In genomic region chr17:73228748-73229236, GRCh38 we compare ENCODE assay signal across 8 cellular contexts. TPM values are rescaled to one million over a fixed set of nuclear protein-coding genes. Genes with fewer than 3 reads are reported as not detected.
DNase-seq lines count a peak whose midpoint lies in the region; ATAC-seq and TF ChIP-seq lines count a peak whose summit lies in the region.

No MANE protein-coding gene starts in this region.

- CTCF ChIA-PET in activated CD4-positive, alpha-beta memory T cell treated with anti-CD3 and anti-CD28 coated beads, Interleukin-2, amount 10 ng/mL, durations not matched to agents 7 days and 5 days (lab: Charles Lee): interaction anchor here (0.5 to 2.8 kb wide), 10 partner anchors 11 to 672 kb away, joined by 3 to 14 read pairs (median 4); partner anchors contain the start of gene COG1

- POLR2A ChIA-PET in activated CD4-positive, alpha-beta memory T cell treated with anti-CD3 and anti-CD28 coated beads, Interleukin-2, amount 10 ng/mL, durations not matched to agents 7 days and 5 days (lab: Charles Lee): interaction anchor here (1.2 to 3.7 kb wide), 10 partner anchors 12 to 611 kb away, joined by 3 to 29 read pairs (median 6); partner anchors contain the start of genes CDC42EP4 and COG1

- intact Hi-C loops in prostate gland (cut with DNase I): no loop called here

- no peak overlapping the region for H3K4me3 ChIP-seq in NB4 (ENCODE audit: low read depth, low read length)
- H3K4me3 ChIP-seq in gastroesophageal sphincter: no peak overlapping the region
- no peak overlapping the region for H3K4me3 ChIP-seq in prostate gland

- H3K9me3 Mint-ChIP-seq in activated CD4-positive, alpha-beta memory T cell treated with anti-CD3 and anti-CD28 coated beads, Interleukin-2, amount 10 ng/mL, durations not matched to agents 7 days and 5 days: no peaks in the 10 kb centered on the region

- no peak for TF ChIP-seq EP300 in gastroesophageal sphincter (IDR thresholded peaks at IDR 0.05)

- peak overlapping the region in 3 of 4 donors; percentile 56 to 71 (median 58) for H3K27ac ChIP-seq in gastroesophageal sphincter
- no peak overlapping the region for H3K27ac ChIP-seq in prostate gland

- peaks cover 0 to 5% of the 10 kb centered on the region in 2 donors for H3K36me3 ChIP-seq in gastroesophageal sphincter
- H3K36me3 ChIP-seq in prostate gland: no peaks in the 10 kb centered on the region

- no peaks in the 10 kb centered on the region for H3K9me3 ChIP-seq in gastroesophageal sphincter
- H3K9me3 ChIP-seq in prostate gland: no peaks in the 10 kb centered on the region

- H3K4me3 Mint-ChIP-seq in activated CD4-positive, alpha-beta memory T cell treated with anti-CD3 and anti-CD28 coated beads, Interleukin-2, amount 10 ng/mL, durations not matched to agents 7 days and 5 days: peak overlapping the region; percentile 36

- TF ChIP-seq POLR2A in NB4 (IDR thresholded peaks at IDR 0.05; ENCODE audit: extremely low read depth, insufficient read length): no peak
- TF ChIP-seq POLR2A in gastroesophageal sphincter (IDR thresholded peaks at IDR 0.05): no peak
- TF ChIP-seq POLR2A in prostate gland (IDR thresholded peaks at IDR 0.05): no peak

- H3K4me1 ChIP-seq in gastroesophageal sphincter (peaks cover 4 to 63% (median 35%) of the 10 kb centered on the region in 3 donors), prostate gland (replicated peaks) (peaks cover 4% of the 10 kb centered on the region)

- no peaks in the 10 kb centered on the region for H3K27me3 Mint-ChIP-seq in activated CD4-positive, alpha-beta memory T cell treated with anti-CD3 and anti-CD28 coated beads, Interleukin-2, amount 10 ng/mL, durations not matched to agents 7 days and 5 days

- peaks cover 74% of the 10 kb centered on the region for H3K4me1 Mint-ChIP-seq in activated CD4-positive, alpha-beta memory T cell treated with anti-CD3 and anti-CD28 coated beads, Interleukin-2, amount 10 ng/mL, durations not matched to agents 7 days and 5 days

- H3K27me3 ChIP-seq in gastroesophageal sphincter (no peaks in the 10 kb centered on the region), prostate gland (replicated peaks; ENCODE audit: insufficient read depth) (no peaks in the 10 kb centered on the region)

- 0 to 6% methylated on average over 2 of the region's 2 CpGs for WGBS in gastroesophageal sphincter (ENCODE audit: low coverage in 1 of 2), 2 donors
- WGBS in prostate gland: 7% methylated on average over 2 of the region's 2 CpGs

- DNase-seq in DMS 273 (lab: John Stamatoyannopoulos, UW; ENCODE audit: unreplicated experiment) (peak; percentile 78), NB4 (ENCODE audit: low read depth) (peak; percentile 72), prostate gland (ENCODE audit: low spot score) (peak; percentile 44)
- peak; percentile 58 for DNase-seq in activated CD4-positive, alpha-beta memory T cell treated with anti-CD3 and anti-CD28 coated beads, Interleukin-2, amount 10 ng/mL, durations not matched to agents 7 days and 5 days

- H3K36me3 Mint-ChIP-seq in activated CD4-positive, alpha-beta memory T cell treated with anti-CD3 and anti-CD28 coated beads, Interleukin-2, amount 10 ng/mL, durations not matched to agents 7 days and 5 days (ENCODE audit: low read depth): peaks cover 44% of the 10 kb centered on the region

- peak overlapping the region; percentile 64 for H3K27ac Mint-ChIP-seq in activated CD4-positive, alpha-beta memory T cell treated with anti-CD3 and anti-CD28 coated beads, Interleukin-2, amount 10 ng/mL, durations not matched to agents 7 days and 5 days

- no peak for TF ChIP-seq CTCF in NB4 (IDR thresholded peaks at IDR 0.05; ENCODE audit: low read depth, low read length)
- TF ChIP-seq CTCF in gastroesophageal sphincter (IDR thresholded peaks at IDR 0.05): no peak
- TF ChIP-seq CTCF in prostate gland (IDR thresholded peaks at IDR 0.05): no peak

- ATAC-seq in GM19468 (IDR thresholded peaks at IDR 0.05; ENCODE audit: extremely low read depth, unreplicated experiment) (peak; percentile 23), gastroesophageal sphincter (peak; percentile 45), HG03521 (IDR thresholded peaks at IDR 0.05; ENCODE audit: unreplicated experiment) (no peak), HG03175 (IDR thresholded peaks at IDR 0.05; ENCODE audit: unreplicated experiment) (no peak)

RNA-seq across cellular contexts. Expression of gene CPSF4L, which starts 32.9 kb away (rescaled TPM):
- not detected for total RNA-seq in activated CD4-positive, alpha-beta memory T cell treated with anti-CD3 and anti-CD28 coated beads, Interleukin-2, amount 10 ng/mL, durations not matched to agents 7 days and 5 days
- not detected for total RNA-seq in gastroesophageal sphincter
- not detected for total RNA-seq in prostate gland

RNA-seq across cellular contexts. Expression of gene COG1, which starts 35.9 kb away (rescaled TPM):
- 10 to 100 TPM; 30.4 to 32.9 TPM for total RNA-seq in activated CD4-positive, alpha-beta memory T cell treated with anti-CD3 and anti-CD28 coated beads, Interleukin-2, amount 10 ng/mL, durations not matched to agents 7 days and 5 days
- total RNA-seq in gastroesophageal sphincter (10 to 100 TPM; 16.2 to 33.0 (median 27.3) TPM), prostate gland (10 to 100 TPM; 34.6 to 52.5 TPM)

Comparison
In these comparisons a context has a peak if more than half of its experiments do, and no peak if none do; other contexts are left out.
1. ATAC-seq: peak in GM19468 (single experiment) and gastroesophageal sphincter (single experiment); none in HG03521 (single experiment) and HG03175 (single experiment).
2. H3K27ac ChIP-seq: peak in gastroesophageal sphincter (3 of 4); none in prostate gland (0 of 2).
3. Peak in every context shown above with its lines, with median percentiles within 50 percentile points of each other: DNase-seq.